26 cellular contexts compared by ENCODE assay signal in the genomic region with DNA sequence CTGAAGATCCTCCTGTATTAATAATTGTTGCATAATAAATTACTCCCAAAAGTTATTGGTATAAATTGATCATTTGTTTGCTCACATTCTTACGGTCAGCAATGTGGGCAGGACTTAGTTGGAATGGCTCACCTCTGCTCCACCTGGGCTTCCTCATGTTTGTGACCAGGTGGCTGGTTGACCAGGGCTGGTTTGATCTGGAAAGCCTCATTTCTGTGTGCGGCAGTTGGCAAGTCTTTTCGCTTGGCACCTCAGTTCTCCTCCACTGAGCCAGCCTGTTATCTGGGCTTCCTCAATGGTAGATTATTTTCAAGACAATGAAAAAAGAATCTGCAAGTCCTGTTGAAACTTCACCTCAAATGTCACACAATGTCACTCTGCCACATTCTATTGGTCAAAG.
"Had no signal": no experiment of that assay in that cellular context is flagged by ENCODE, and none has a peak within 500 bp of the region (broad histone marks: within the 10 kb centered on the region; RNA-seq: fewer than 3 reads in every experiment).

No MANE protein-coding gene starts in this region.

- H3K27ac ChIP-seq: neural progenitor cell, neutrophil, parathyroid adenoma, psoas muscle, right lobe of liver, sigmoid colon, suprapubic skin, testis, tibial artery, transverse colon, upper lobe of right lung, uterus had no signal

- H3K9me3 ChIP-seq: neutrophil, psoas muscle, right lobe of liver, sigmoid colon, suprapubic skin, testis, tibial artery, transverse colon, upper lobe of right lung, uterus had no signal

- FAIRE-seq: small intestine had no signal

- H3K36me3 ChIP-seq: neural progenitor cell, neutrophil, right lobe of liver, sigmoid colon, suprapubic skin, tibial artery, transverse colon, upper lobe of right lung, uterus had no signal

- ATAC-seq: naive thymus-derived CD4-positive, alpha-beta T cell; natural killer cell; psoas muscle; right cardiac atrium; stimulated activated effector memory CD8-positive, alpha-beta T cell treated with anti-CD3 and anti-CD28 coated beads, Interleukin-12 subunit alpha, Interleukin-12 subunit beta, amount 100 ng/mL, for 72 hours; upper lobe of right lung had no signal

- H3K9ac ChIP-seq: neural progenitor cell, parathyroid adenoma had no signal

- H3K4me2 ChIP-seq: neural progenitor cell had no signal

- H3K27me3 ChIP-seq: neural progenitor cell, neutrophil, right lobe of liver, sigmoid colon, suprapubic skin, testis, tibial artery, transverse colon, upper lobe of right lung, uterus had no signal

- H3K4me3 ChIP-seq: neural progenitor cell, psoas muscle, right lobe of liver, sigmoid colon, suprapubic skin, testis, tibial artery, transverse colon, upper lobe of right lung, uterus had no signal

- H3K4me1 ChIP-seq: neural progenitor cell, parathyroid adenoma, psoas muscle, right lobe of liver, sigmoid colon, suprapubic skin, testis, tibial artery, transverse colon, upper lobe of right lung, uterus had no signal

- DNase-seq: naive thymus-derived CD4-positive, alpha-beta T cell; natural killer cell; nucleus accumbens; posterior cingulate gyrus; psoas muscle; right cardiac atrium; right lobe of liver; sigmoid colon; small intestine; stimulated activated CD4-positive, alpha-beta T cell treated with anti-CD3 and anti-CD28 coated beads, Interleukin-15, amount 100 ng/mL, for 24 hours; stimulated activated CD4-positive, alpha-beta T cell treated with anti-CD3 and anti-CD28 coated beads, Interleukin-2, amount 100 ng/mL, for 24 hours; stimulated activated CD4-positive, alpha-beta T cell treated with anti-CD3 and anti-CD28 coated beads, Interleukin-2, amount 100 ng/mL, for 48 hours; stimulated activated CD4-positive, alpha-beta T cell treated with anti-CD3 and anti-CD28 coated beads, Interleukin-4, amount 100 ng/mL, for 24 hours; stimulated activated naive B cell treated with anti-CD40 and anti-IgM and Interleukin-4, amounts not matched to agents 10 μg/mL and 1 μg/mL and 100 μg/mL, for 72 hours; stimulated activated naive CD4-positive, alpha-beta T cell treated with Interleukin-2 at 50 U/mL for 16 hours; substantia nigra; testis; tibial artery; transverse colon; upper lobe of right lung; uterus had no signal
